1 cellular context compared by ENCODE assay signal in genomic region chr1:225850370-225850769, GRCh38.
TF ChIP-seq lines count a peak whose summit lies in the region.

No MANE protein-coding gene starts in this region.

TF ChIP-seq in K562, 482 proteins besides CTCF, POLR2A, EP300 and RAD21:
- TF ChIP-seq CBX3 (IDR thresholded peaks at IDR 0.05; ENCODE audit: borderline replicate concordance in 1 of 2, low read length in 2 of 2) (peak in 1 of 2 experiments; percentile 38; a peak in 1 of 3 replicates), FOXA3 (CRISPR knock-in tag; conservative IDR thresholded peaks at IDR 0.05 in 1 of 2, IDR thresholded peaks at IDR 0.05 in 1 of 2) (peak; percentile 30 to 77; a peak in 3 of 4 replicates), TRIM28 (IDR thresholded peaks at IDR 0.05) (peak; percentile 43; the same call in 1 of the 2 replicates)
- TF ChIP-seq, protein P1, sequence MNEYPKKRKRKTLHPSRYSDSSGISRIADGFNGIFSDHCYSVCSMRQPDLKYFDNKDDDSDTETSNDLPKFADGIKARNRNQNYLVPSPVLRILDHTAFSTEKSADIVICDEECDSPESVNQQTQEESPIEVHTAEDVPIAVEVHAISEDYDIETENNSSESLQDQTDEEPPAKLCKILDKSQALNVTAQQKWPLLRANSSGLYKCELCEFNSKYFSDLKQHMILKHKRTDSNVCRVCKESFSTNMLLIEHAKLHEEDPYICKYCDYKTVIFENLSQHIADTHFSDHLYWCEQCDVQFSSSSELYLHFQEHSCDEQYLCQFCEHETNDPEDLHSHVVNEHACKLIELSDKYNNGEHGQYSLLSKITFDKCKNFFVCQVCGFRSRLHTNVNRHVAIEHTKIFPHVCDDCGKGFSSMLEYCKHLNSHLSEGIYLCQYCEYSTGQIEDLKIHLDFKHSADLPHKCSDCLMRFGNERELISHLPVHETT (CRISPR knock-in tag; conservative IDR thresholded peaks at IDR 0.05 in 1 of 2, IDR thresholded peaks at IDR 0.05 in 1 of 2): no peak
